In genomic region chr19:37928527-37929286, GRCh38 we compare ENCODE assay signal across 10 cellular contexts. TPM values are rescaled to one million over a fixed set of nuclear protein-coding genes. Genes with fewer than 3 reads are reported as not detected.
DNase-seq lines count a peak whose midpoint lies in the region; ATAC-seq lines count a peak whose summit lies in the region.
"Had no signal": no experiment of that assay in that cellular context is flagged by ENCODE, and none has a peak within 500 bp of the region (broad histone marks: within the 10 kb centered on the region; RNA-seq: fewer than 3 reads in every experiment).

No MANE protein-coding gene starts in this region.

- no peak overlapping the region for H3K4ac ChIP-seq in mesendoderm (ENCODE audit: low read depth, low read length)

- no peak overlapping the region for H3K4me2 ChIP-seq in mesendoderm (ENCODE audit: low read length)

- H3K18ac ChIP-seq in mesendoderm (ENCODE audit: low read length) = no peak overlapping the region

- no peaks in the 10 kb centered on the region for H3K36me3 ChIP-seq in mesendoderm (ENCODE audit: control insufficient read depth, insufficient read depth, low read length)

- DNase-seq in NCI-H1048 (lab: John Stamatoyannopoulos, UW) (peak; percentile 60), mesendoderm (peak; percentile 44), NCI-H774 (lab: John Stamatoyannopoulos, UW) (no peak)
- DNase-seq in stimulated activated CD4-positive, alpha-beta T cell treated with anti-CD3 and anti-CD28 coated beads, Interleukin-4, amount 100 ng/mL, for 24 hours = no peak
- no peak for DNase-seq in stimulated activated CD4-positive, alpha-beta T cell treated with anti-CD3 and anti-CD28 coated beads, Interleukin-1b, Interleukin-23, amount 100 ng/mL, for 48 hours
- DNase-seq: GOT3 had no signal

- no peak overlapping the region for H4K8ac ChIP-seq in mesendoderm (ENCODE audit: low read depth, low read length)

- H3K4me3 ChIP-seq in mesendoderm (ENCODE audit: low read length) = no peak overlapping the region

- H3K56ac ChIP-seq in mesendoderm (ENCODE audit: low read length) = peak overlapping the region; percentile 49

- peaks cover 8% of the 10 kb centered on the region for H3K79me2 ChIP-seq in mesendoderm (ENCODE audit: control insufficient read depth, insufficient read depth, low read length)

- ATAC-seq in GM18861 (IDR thresholded peaks at IDR 0.05; ENCODE audit: unreplicated experiment) = peak; percentile 50
- ATAC-seq in HG02610 (IDR thresholded peaks at IDR 0.05; ENCODE audit: unreplicated experiment) = peak; percentile 60
- ATAC-seq: T-cell had no signal

- H3K23ac ChIP-seq in mesendoderm (ENCODE audit: low read length) = peak overlapping the region; percentile 66

- no peaks in the 10 kb centered on the region for H3K27me3 ChIP-seq in mesendoderm (ENCODE audit: insufficient read depth, low read length, poor library complexity)

- no peak overlapping the region for H4K5ac ChIP-seq in mesendoderm (ENCODE audit: low read length)

- H2BK120ac ChIP-seq in mesendoderm (ENCODE audit: low read depth, low read length) = no peak overlapping the region

- WGBS in mesendoderm (ENCODE audit: extremely low coverage, insufficient coverage, low lambda C conversion rate) = no CpG with 5 or more reads among the region's 5 CpGs

- peak overlapping the region; percentile 27 for H3K27ac ChIP-seq in mesendoderm (ENCODE audit: low read depth, low read length)

- H3K79me1 ChIP-seq in mesendoderm (ENCODE audit: low read length) = peaks cover 13% of the 10 kb centered on the region

- H2AK5ac ChIP-seq in mesendoderm (ENCODE audit: low read length) = no peak overlapping the region

- peaks cover 5% of the 10 kb centered on the region for H3K4me1 ChIP-seq in mesendoderm (ENCODE audit: control insufficient read depth, low read depth, low read length)

- H2BK5ac ChIP-seq in mesendoderm (ENCODE audit: low read length) = no peak overlapping the region

- no peak overlapping the region for H2BK15ac ChIP-seq in mesendoderm (replicated peaks; ENCODE audit: low read depth)

- no peak overlapping the region for H3K9ac ChIP-seq in mesendoderm (ENCODE audit: low read length)

RNA-seq across cellular contexts. Expression of gene SIPA1L3, which starts 21.7 kb away (rescaled TPM):
- 9.1 TPM for polyA plus RNA-seq in mesendoderm (2013, experiment 1 of 2)
- 9.8 TPM for polyA plus RNA-seq in mesendoderm (2013, experiment 2 of 2)

RNA-seq across cellular contexts. Expression of gene WDR87, which starts 22.3 kb away (rescaled TPM):
- not detected for polyA plus RNA-seq in mesendoderm (2013, experiment 1 of 2)
- under 0.01 TPM for polyA plus RNA-seq in mesendoderm (2013, experiment 2 of 2)
- polyA plus RNA-seq: keratinocyte had no signal

Comparison
In these comparisons a context has a peak if more than half of its experiments do, and no peak if none do; other contexts are left out.
1. DNase-seq: peak in NCI-H1048 (single experiment) and mesendoderm (single experiment); none in NCI-H774 (single experiment), stimulated activated CD4-positive, alpha-beta T cell treated with anti-CD3 and anti-CD28 coated beads, Interleukin-4, amount 100 ng/mL, for 24 hours (single experiment) and stimulated activated CD4-positive, alpha-beta T cell treated with anti-CD3 and anti-CD28 coated beads, Interleukin-1b, Interleukin-23, amount 100 ng/mL, for 48 hours (single experiment).